8 cellular contexts compared by ENCODE assay signal in genomic region chrX:134484039-134484438, GRCh38. TPM values are rescaled to one million over a fixed set of nuclear protein-coding genes. Genes with fewer than 3 reads are reported as not detected.
DNase-seq lines count a peak whose midpoint lies in the region; ATAC-seq and TF ChIP-seq lines count a peak whose summit lies in the region.

No MANE protein-coding gene starts in this region.

- no peak overlapping the region for H2BK5ac ChIP-seq in mesenchymal stem cell (ENCODE audit: low read depth, low read length, poor library complexity, severe bottlenecking)

- H3K4me2 ChIP-seq in mesenchymal stem cell (ENCODE audit: low read length, poor library complexity, severe bottlenecking): no peak overlapping the region

- peaks cover 0 to 9% of the 10 kb centered on the region in 2 experiments for H3K27me3 ChIP-seq in mesenchymal stem cell (ENCODE audit: control insufficient read depth in 1 of 2, insufficient read depth in 1 of 2, low read length in 2 of 2)

- no peak overlapping the region for H4K8ac ChIP-seq in mesenchymal stem cell (ENCODE audit: low read length)

- H3K4me3 ChIP-seq in mesenchymal stem cell (ENCODE audit: insufficient read depth in 1 of 2, low read depth in 1 of 2, low read length in 2 of 2): no peak overlapping the region

- no peak overlapping the region for H2AFZ ChIP-seq in mesenchymal stem cell (ENCODE audit: low read depth, low read length)

- H3K4me3 Mint-ChIP-seq in MCF 10A (ENCODE audit: unreplicated experiment): no peak overlapping the region

- no peak overlapping the region for H3K18ac ChIP-seq in mesenchymal stem cell (ENCODE audit: low read depth in 1 of 2, low read length in 2 of 2)

- H2BK120ac ChIP-seq in mesenchymal stem cell (ENCODE audit: low read depth, low read length): no peak overlapping the region

- no peak overlapping the region for H3K14ac ChIP-seq in mesenchymal stem cell (ENCODE audit: low read length in 2 of 2)

- no peaks in the 10 kb centered on the region for H3K36me3 ChIP-seq in mesenchymal stem cell (ENCODE audit: control insufficient read depth in 1 of 2, insufficient read depth in 2 of 2, low read depth in 1 of 2, low read length in 2 of 2)

- H3K27ac ChIP-seq in mesenchymal stem cell (ENCODE audit: low read length, poor library complexity, severe bottlenecking): no peak overlapping the region

- intact Hi-C loops in MCF 10A (cut with micrococcal nuclease): loop anchor here (1.0 to 2.0 kb wide), 4 partner anchors 61 to 515 kb away; no protein-coding TSS in a partner anchor

- H4K91ac ChIP-seq in mesenchymal stem cell (ENCODE audit: low read length): no peak overlapping the region

- no peaks in the 10 kb centered on the region for H3K36me3 Mint-ChIP-seq in MCF 10A (ENCODE audit: insufficient read depth, unreplicated experiment)

- no peak overlapping the region for H3K27ac Mint-ChIP-seq in MCF 10A (ENCODE audit: low read depth, unreplicated experiment)

- H3K4me1 Mint-ChIP-seq in MCF 10A (ENCODE audit: insufficient read depth, unreplicated experiment): no peaks in the 10 kb centered on the region

- H3K9ac ChIP-seq in mesenchymal stem cell (ENCODE audit: low read length): peak overlapping the region; percentile 3

- H3K27me3 Mint-ChIP-seq in MCF 10A (ENCODE audit: insufficient read depth, unreplicated experiment): peaks cover 25% of the 10 kb centered on the region

- H2BK12ac ChIP-seq in mesenchymal stem cell (ENCODE audit: low read length in 2 of 2): no peak overlapping the region

- ATAC-seq in HG03135 (IDR thresholded peaks at IDR 0.05; ENCODE audit: unreplicated experiment) (no peak), HG02885 (IDR thresholded peaks at IDR 0.05; ENCODE audit: poor library complexity, unreplicated experiment) (no peak)

- no peaks in the 10 kb centered on the region for H3K9me3 ChIP-seq in mesenchymal stem cell (ENCODE audit: control insufficient read depth, low read length)

- H3K4ac ChIP-seq in mesenchymal stem cell (ENCODE audit: low read depth in 1 of 2, low read length in 2 of 2): no peak overlapping the region

- POLR2A ChIA-PET in MCF 10A (lab: Yijun Ruan, JAX): interaction anchor here (1.1 kb wide), 1 partner anchor 120 kb away, joined by 3 read pairs; no protein-coding TSS in a partner anchor

- TF ChIP-seq CTCF in MCF 10A (IDR thresholded peaks at IDR 0.05; ENCODE audit: unreplicated experiment): peak; percentile 63

- no CpG with 5 or more reads among the region's 1 CpG for WGBS in mesenchymal stem cell

- no peaks in the 10 kb centered on the region for H3K9me3 Mint-ChIP-seq in MCF 10A (ENCODE audit: unreplicated experiment)

- DNase-seq in NOMO-1 treated with DMSO at 0.1 percent for 48 hours (lab: John Stamatoyannopoulos, UW; ENCODE audit: unreplicated experiment) (peak; percentile 65), NOMO-1 treated with dmso at 0.1 percent for 144 hours (lab: John Stamatoyannopoulos, UW; ENCODE audit: unreplicated experiment) (no peak), NCI-H1694 treated with DMSO at 0.1 percent for 48 hours (lab: John Stamatoyannopoulos, UW) (peak; percentile 1), MCF 10A (ENCODE audit: unreplicated experiment) (peak; percentile 59), mesenchymal stem cell (peak; percentile 59), GDM1 (lab: John Stamatoyannopoulos, UW) (no peak)

- BruUV-seq in MCF 10A (replicated peaks; lab: Mats Ljungman, UMichigan): no TSS peak

- no peak overlapping the region for H2AK5ac ChIP-seq in mesenchymal stem cell (ENCODE audit: low read length, severe bottlenecking)

- no peak overlapping the region for H2BK15ac ChIP-seq in mesenchymal stem cell (ENCODE audit: low read depth, poor library complexity, severe bottlenecking)

- H3K23ac ChIP-seq in mesenchymal stem cell (ENCODE audit: low read length in 2 of 2): no peak overlapping the region

- CTCF ChIA-PET in MCF 10A (lab: Yijun Ruan, JAX): interaction anchor here (0.6 to 2.0 kb wide), 11 partner anchors 9 to 515 kb away, joined by 3 to 10 read pairs (median 5); no protein-coding TSS in a partner anchor

- no peaks in the 10 kb centered on the region for H3K4me1 ChIP-seq in mesenchymal stem cell (ENCODE audit: control insufficient read depth, insufficient read depth, low read depth, low read length)

- peaks cover 2% of the 10 kb centered on the region for H3K79me1 ChIP-seq in mesenchymal stem cell (replicated peaks; ENCODE audit: low read length, poor library complexity, severe bottlenecking)

RNA-seq across cellular contexts. Expression of gene HPRT1, which starts 24.1 kb away (rescaled TPM):
- 48.4 and 49.1 TPM in 2 replicates for total RNA-seq in MCF 10A (2022)
- 21.5 TPM for polyA plus RNA-seq in mesenchymal stem cell (2013, experiment 1 of 2)
- 21.4 TPM for polyA plus RNA-seq in mesenchymal stem cell (2013, experiment 2 of 2)

Comparison
In these comparisons a context has a peak if more than half of its experiments do, and no peak if none do; other contexts are left out.
1. DNase-seq: peak in NOMO-1 treated with DMSO at 0.1 percent for 48 hours (single experiment), NCI-H1694 treated with DMSO at 0.1 percent for 48 hours (single experiment), MCF 10A (single experiment) and mesenchymal stem cell (single experiment); none in NOMO-1 treated with dmso at 0.1 percent for 144 hours (single experiment) and GDM1 (single experiment).